8 cellular contexts compared by ENCODE assay signal in the genomic region with DNA sequence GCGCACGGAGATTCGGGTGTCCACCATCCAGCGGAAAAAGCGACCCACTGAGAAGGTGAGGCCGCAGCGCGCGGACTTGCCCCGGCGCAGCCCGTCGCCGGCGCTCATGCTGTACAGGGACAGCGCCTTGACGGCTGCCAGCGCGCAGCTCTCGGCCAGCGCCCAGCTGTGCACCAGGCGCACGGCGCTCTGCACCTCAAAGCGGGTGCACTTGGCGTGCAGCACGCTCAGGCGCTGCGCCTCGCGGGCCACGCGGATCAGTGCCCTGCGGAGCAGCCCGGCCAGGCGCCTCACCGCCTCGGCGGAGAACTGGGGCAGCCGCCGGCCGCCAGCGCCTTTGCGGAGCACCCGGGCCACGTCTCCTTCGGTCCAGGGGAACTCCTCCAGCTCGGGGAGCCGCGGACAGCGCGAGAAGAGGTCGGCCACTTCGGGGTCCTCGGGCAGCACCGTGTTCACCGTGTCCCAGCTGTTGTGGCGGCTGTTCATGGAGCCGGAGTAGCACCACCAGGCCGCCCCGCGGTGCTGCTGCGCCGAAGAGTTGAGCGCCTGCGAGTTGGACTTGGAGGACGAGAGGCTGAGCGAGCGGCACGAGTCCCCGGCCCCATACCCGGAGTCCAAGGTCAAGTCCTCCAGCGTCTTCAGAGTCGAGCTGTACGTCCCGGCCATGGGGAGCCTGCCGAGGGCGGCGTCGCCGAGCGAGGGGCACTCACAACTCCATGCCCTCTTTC. TPM values are rescaled to one million over a fixed set of nuclear protein-coding genes. Genes with fewer than 3 reads are reported as not detected.
A peak's percentile ranks its signal among the peaks of the same experiment; 100 is the strongest.
DNase-seq lines count a peak whose midpoint lies in the region; ATAC-seq, FAIRE-seq and TF ChIP-seq lines count a peak whose summit lies in the region.

No MANE protein-coding gene starts in this region.

- peak; percentile 30 to 36 for ATAC-seq in naive thymus-derived CD8-positive, alpha-beta T cell

- H3K36me3 Mint-ChIP-seq in HFFc6 (ENCODE audit: low read depth): no peaks in the 10 kb centered on the region
- peaks cover 17% of the 10 kb centered on the region for H3K36me3 Mint-ChIP-seq in activated T-helper 1 cell treated with anti-CD3 and anti-CD28 coated beads, Interleukin-12 subunit alpha, Interleukin-12 subunit beta, Interleukin-2, Interleukin-4 antibody, amounts not matched to agents 30 ng/mL and 10 ng/mL and 1 ng/mL, durations not matched to agents 14 hours and 24 hours and 36 hours (ENCODE audit: low read depth)
- no peaks in the 10 kb centered on the region for H3K36me3 Mint-ChIP-seq in naive thymus-derived CD8-positive, alpha-beta T cell

- H3K4me3 ChIP-seq in fibroblast of mammary gland (ENCODE audit: control insufficient read depth, low read depth, low read length): peak overlapping the region; percentile 58

- peaks cover 35% of the 10 kb centered on the region for H3K4me1 Mint-ChIP-seq in HFFc6 (ENCODE audit: low read depth)
- H3K4me1 Mint-ChIP-seq in activated T-helper 1 cell treated with anti-CD3 and anti-CD28 coated beads, Interleukin-12 subunit alpha, Interleukin-12 subunit beta, Interleukin-2, Interleukin-4 antibody, amounts not matched to agents 30 ng/mL and 10 ng/mL and 1 ng/mL, durations not matched to agents 14 hours and 24 hours and 36 hours (ENCODE audit: low read depth): peaks cover 39% of the 10 kb centered on the region
- H3K4me1 Mint-ChIP-seq in naive thymus-derived CD8-positive, alpha-beta T cell: peaks cover 15 to 34% (median 24%) of the 10 kb centered on the region in 4 donors

- POLR2A ChIA-PET in naive thymus-derived CD8-positive, alpha-beta T cell (lab: Charles Lee): interaction anchor here (1.3 to 3.8 kb wide), 3 partner anchors 108 to 252 kb away, joined by 6 to 30 read pairs (median 9); a partner anchor contains a TSS

- H3K27ac ChIP-seq in substantia nigra (ENCODE audit: low read depth, low read length, poor library complexity, severe bottlenecking): peak overlapping the region; percentile 58

- peak overlapping the region; percentile 80 for H3K4me3 Mint-ChIP-seq in HFFc6
- peak overlapping the region; percentile 87 for H3K4me3 Mint-ChIP-seq in activated T-helper 1 cell treated with anti-CD3 and anti-CD28 coated beads, Interleukin-12 subunit alpha, Interleukin-12 subunit beta, Interleukin-2, Interleukin-4 antibody, amounts not matched to agents 30 ng/mL and 10 ng/mL and 1 ng/mL, durations not matched to agents 14 hours and 24 hours and 36 hours
- peak overlapping the region; percentile 78 to 94 (median 90) for H3K4me3 Mint-ChIP-seq in naive thymus-derived CD8-positive, alpha-beta T cell

- no peak overlapping the region for H3K27ac Mint-ChIP-seq in HFFc6
- no peak overlapping the region for H3K27ac Mint-ChIP-seq in activated T-helper 1 cell treated with anti-CD3 and anti-CD28 coated beads, Interleukin-12 subunit alpha, Interleukin-12 subunit beta, Interleukin-2, Interleukin-4 antibody, amounts not matched to agents 30 ng/mL and 10 ng/mL and 1 ng/mL, durations not matched to agents 14 hours and 24 hours and 36 hours
- H3K27ac Mint-ChIP-seq in naive thymus-derived CD8-positive, alpha-beta T cell: peak overlapping the region in 1 of 10 donors; percentile 68

- H3K27me3 Mint-ChIP-seq in HFFc6 (ENCODE audit: insufficient read depth): peaks cover 12% of the 10 kb centered on the region
- peaks cover 23% of the 10 kb centered on the region for H3K27me3 Mint-ChIP-seq in activated T-helper 1 cell treated with anti-CD3 and anti-CD28 coated beads, Interleukin-12 subunit alpha, Interleukin-12 subunit beta, Interleukin-2, Interleukin-4 antibody, amounts not matched to agents 30 ng/mL and 10 ng/mL and 1 ng/mL, durations not matched to agents 14 hours and 24 hours and 36 hours (ENCODE audit: insufficient read depth)
- H3K27me3 Mint-ChIP-seq in naive thymus-derived CD8-positive, alpha-beta T cell: peaks cover 28 to 64% (median 44%) of the 10 kb centered on the region in 5 donors

- DNase-seq in ELF-1 (ENCODE audit: low read depth, low spot score) (peak; percentile 73), HFFc6 (peak; percentile 45), NOMO-1 treated with DMSO at 0.1 percent for 48 hours (lab: John Stamatoyannopoulos, UW; ENCODE audit: unreplicated experiment) (peak; percentile 54), fibroblast of mammary gland (ENCODE audit: low read depth) (peak; percentile 55), substantia nigra (lab: John Stamatoyannopoulos, UW) (peak in 39 of 49 donors; percentile 22 to 66 (median 46)), urothelium cell line (ENCODE audit: low spot score) (no peak)
- DNase-seq in activated T-helper 1 cell treated with anti-CD3 and anti-CD28 coated beads, Interleukin-12 subunit alpha, Interleukin-12 subunit beta, Interleukin-2, Interleukin-4 antibody, amounts not matched to agents 30 ng/mL and 10 ng/mL and 1 ng/mL, durations not matched to agents 14 hours and 24 hours and 36 hours (ENCODE audit: low spot score): peak; percentile 44
- peak; percentile 15 to 73 (median 47) for DNase-seq in naive thymus-derived CD8-positive, alpha-beta T cell

- no peak; the same call in 1 of the 2 replicates for TF ChIP-seq CTCF in HFFc6 (IDR thresholded peaks at IDR 0.05)
- TF ChIP-seq CTCF in fibroblast of mammary gland (conservative IDR thresholded peaks at IDR 0.05; ENCODE audit: control insufficient read depth, insufficient read depth, low read depth, low read length): no peak

- intact Hi-C loops in activated T-helper 1 cell treated with anti-CD3 and anti-CD28 coated beads, Interleukin-12 subunit alpha, Interleukin-12 subunit beta, Interleukin-2, Interleukin-4 antibody, amounts not matched to agents 30 ng/mL and 10 ng/mL and 1 ng/mL, durations not matched to agents 14 hours and 24 hours and 36 hours (cut with micrococcal nuclease): loop anchor here (2.0 to 5.0 kb wide), 2 partner anchors 18 to 655 kb away; a partner anchor contains a TSS

- H3K9me3 Mint-ChIP-seq in HFFc6: no peaks in the 10 kb centered on the region
- H3K9me3 Mint-ChIP-seq in activated T-helper 1 cell treated with anti-CD3 and anti-CD28 coated beads, Interleukin-12 subunit alpha, Interleukin-12 subunit beta, Interleukin-2, Interleukin-4 antibody, amounts not matched to agents 30 ng/mL and 10 ng/mL and 1 ng/mL, durations not matched to agents 14 hours and 24 hours and 36 hours: no peaks in the 10 kb centered on the region
- H3K9me3 Mint-ChIP-seq in naive thymus-derived CD8-positive, alpha-beta T cell: no peaks in the 10 kb centered on the region

- no peak for FAIRE-seq in urothelium cell line (lab: Jason Lieb, UNC)

RNA-seq across cellular contexts. Expression of a gene that starts 0.7 kb away (rescaled TPM):
- total RNA-seq in HFFc6 (2021; fragmentation: NEBNext Ultra II Directional; extraction: Animal tissue kit (Norgen Biotek cat#: 25700)): 1 to 10 TPM; 2.5 to 3.6 (median 2.8) TPM
- 14.1 and 14.5 TPM in 2 replicates for total RNA-seq in activated T-helper 1 cell treated with anti-CD3 and anti-CD28 coated beads, Interleukin-12 subunit alpha, Interleukin-12 subunit beta, Interleukin-2, Interleukin-4 antibody, amounts not matched to agents 30 ng/mL and 10 ng/mL and 1 ng/mL, durations not matched to agents 14 hours and 24 hours and 36 hours
- total RNA-seq in naive thymus-derived CD8-positive, alpha-beta T cell: under 1 TPM; 0.69 to 0.81 TPM
- under 1 TPM in 1 of 3 donors, not detected in 2; 0.05 TPM for polyA plus RNA-seq in naive thymus-derived CD8-positive, alpha-beta T cell
